ENCODE assay signal across 18 cellular contexts in the genomic region with DNA sequence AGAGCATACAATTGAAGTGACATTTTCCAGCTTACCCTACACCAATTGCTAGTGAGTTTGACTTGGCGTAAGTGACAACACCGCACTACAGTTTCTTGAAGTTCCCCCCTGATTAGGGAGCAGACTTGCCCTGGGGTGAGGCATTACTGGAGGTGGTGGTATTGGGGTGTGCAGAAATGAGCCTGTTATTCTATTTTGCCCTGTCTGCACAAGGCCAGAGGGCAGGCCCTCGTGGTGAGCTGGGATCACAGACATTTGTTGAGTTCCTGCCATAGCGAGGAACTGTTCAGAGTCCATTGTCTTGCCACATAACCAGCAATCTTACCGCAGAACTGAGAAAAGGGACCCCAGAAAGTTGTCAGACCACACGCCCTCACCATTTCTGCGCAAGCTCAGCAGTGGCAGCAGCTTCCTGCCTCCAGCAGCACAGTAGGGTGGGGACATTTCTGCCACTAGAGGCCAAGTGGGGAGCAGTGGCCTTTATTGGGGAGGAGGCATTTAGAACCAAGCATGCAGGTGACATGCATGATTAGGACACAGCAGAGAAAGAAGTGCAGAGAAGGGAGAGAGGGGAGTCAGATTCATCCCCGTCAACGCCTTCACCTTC.
"Had no signal": no experiment of that assay in that cellular context is flagged by ENCODE, and none has a peak within 500 bp of the region (broad histone marks: within the 10 kb centered on the region; RNA-seq: fewer than 3 reads in every experiment).

No MANE protein-coding gene starts in this region.

- DNase-seq: activated CD4-positive, alpha-beta T cell treated with anti-CD3 and anti-CD28 coated beads for 1 hour; amygdala; caudate nucleus; colonic mucosa; erythroblast; gastrocnemius medialis; head of caudate nucleus; kidney glomerular epithelial cell; left ventricle myocardium superior; psoas muscle; right cardiac atrium; stimulated activated CD4-positive, alpha-beta T cell treated with anti-CD3 and anti-CD28 coated beads, Interleukin-2, amount 100 ng/mL, for 24 hours; stomach; T-helper 2 cell; trophoblast cell; WERI-Rb-1 had no signal

- H3K36me3 ChIP-seq: colonic mucosa, gastrocnemius medialis, stomach, WERI-Rb-1 had no signal

- H3K4me1 Mint-ChIP-seq: neural crest cell had no signal

- ATAC-seq: gastrocnemius medialis, left ventricle myocardium superior, right cardiac atrium had no signal

- H3K27ac ChIP-seq: colonic mucosa, gastrocnemius medialis, psoas muscle, stomach, WERI-Rb-1 had no signal

- H3K27me3 ChIP-seq: colonic mucosa, gastrocnemius medialis, stomach had no signal

- H3K27me3 Mint-ChIP-seq: activated naive CD8-positive, alpha-beta T cell had no signal

- H3K4me3 Mint-ChIP-seq: activated naive CD8-positive, alpha-beta T cell; neural crest cell had no signal

- H3K4me3 ChIP-seq: colonic mucosa, gastrocnemius medialis, psoas muscle, stomach had no signal

- H3K4me1 ChIP-seq: colonic mucosa, psoas muscle, stomach had no signal

- H3K9me3 ChIP-seq: colonic mucosa, gastrocnemius medialis had no signal

- H3K27ac Mint-ChIP-seq: activated naive CD8-positive, alpha-beta T cell had no signal
